ENCODE assay signal across 13 cellular contexts in genomic region chr3:62145086-62145757, GRCh38.
"Had no signal": no experiment of that assay in that cellular context is flagged by ENCODE, and none has a peak within 500 bp of the region (broad histone marks: within the 10 kb centered on the region; RNA-seq: fewer than 3 reads in every experiment).

No MANE protein-coding gene starts in this region.

- H3K4me1 ChIP-seq: transverse colon, vagina had no signal

- H3K4me3 ChIP-seq: hepatocyte, transverse colon, vagina had no signal

- H3K4me2 ChIP-seq: hepatocyte had no signal

- DNase-seq: activated CD4-positive, alpha-beta T cell treated with anti-CD3 and anti-CD28 coated beads for 4 hours; activated CD8-positive, alpha-beta T cell treated with anti-CD3 and anti-CD28 coated beads for 36 hours; activated gamma-delta T cell; activated T-cell treated with anti-CD3 and anti-CD28 coated beads, Interleukin-2, amount 50 U/mL, for 72 hours; amygdala; effector memory CD4-positive, alpha-beta T cell; erythroblast; mesendoderm; transverse colon had no signal

- H3K36me3 ChIP-seq: transverse colon, vagina had no signal

- FAIRE-seq: keratinocyte had no signal

- H3K79me2 ChIP-seq: hepatocyte had no signal

- H2AFZ ChIP-seq: hepatocyte had no signal

- H3K27ac ChIP-seq: hepatocyte, transverse colon, vagina had no signal

- H3K9me3 ChIP-seq: transverse colon, vagina had no signal

- H3K27me3 ChIP-seq: hepatocyte, transverse colon, vagina had no signal

- ATAC-seq: activated CD8-positive, alpha-beta T cell treated with anti-CD3 and anti-CD28 coated beads for 36 hours; stimulated activated effector memory CD8-positive, alpha-beta T cell treated with anti-CD3 and anti-CD28 coated beads, Interleukin-12 subunit alpha, Interleukin-12 subunit beta, amount 100 ng/mL, for 72 hours had no signal
